Comparison of ENCODE assay signal across 14 cellular contexts in the genomic region with DNA sequence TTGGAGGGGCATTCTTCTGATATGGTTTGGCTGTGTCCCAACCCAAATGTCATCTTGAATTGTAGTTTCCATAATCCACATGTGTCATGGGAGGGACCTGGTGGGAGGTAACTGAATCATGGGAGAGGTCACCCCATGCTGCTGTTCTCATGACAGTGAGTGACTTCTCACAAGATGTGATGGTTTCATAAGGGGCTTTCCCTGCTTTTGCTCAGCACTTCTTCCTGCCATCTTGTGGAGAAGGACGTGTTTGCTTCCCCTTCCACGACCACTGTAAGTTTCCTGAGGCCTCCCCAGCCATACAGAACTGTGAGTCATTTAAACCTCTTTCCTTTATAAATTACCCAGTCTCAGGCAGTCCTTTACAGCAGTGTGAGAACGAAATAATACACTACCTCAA.
A peak's percentile ranks its signal among the peaks of the same experiment; 100 is the strongest.
DNase-seq lines count a peak whose midpoint lies in the region; ATAC-seq lines count a peak whose summit lies in the region.
"Had no signal": no experiment of that assay in that cellular context is flagged by ENCODE, and none has a peak within 500 bp of the region (broad histone marks: within the 10 kb centered on the region; RNA-seq: fewer than 3 reads in every experiment).

No MANE protein-coding gene starts in this region.

- intact Hi-C loops in activated T-helper 2 cell treated with anti-CD3 and anti-CD28 coated beads, Interferon-gamma antibody, Interleukin-2, Interleukin-4, amounts not matched to agents 10 μg/mL and 5 μg/mL and 100 μg/mL, durations not matched to agents 14 hours and 24 hours and 36 hours (cut with micrococcal nuclease) = loop anchor here (10.0 kb wide), 1 partner anchor 225 kb away; no protein-coding TSS in a partner anchor

- DNase-seq in activated CD4-positive, alpha-beta T cell treated with anti-CD3 and anti-CD28 coated beads for 4 hours = peak; percentile 10 to 11
- no peak for DNase-seq in activated CD4-positive, alpha-beta T cell treated with anti-CD3 and anti-CD28 coated beads for 1 hour
- no peak for DNase-seq in activated T-helper 2 cell treated with anti-CD3 and anti-CD28 coated beads, Interferon-gamma antibody, Interleukin-2, Interleukin-4, amounts not matched to agents 10 μg/mL and 5 μg/mL and 100 μg/mL, durations not matched to agents 14 hours and 24 hours and 36 hours (ENCODE audit: low spot score)
- DNase-seq in stimulated activated CD4-positive, alpha-beta T cell treated with anti-CD3 and anti-CD28 coated beads, Interleukin-1b, Interleukin-23, amount 100 ng/mL, for 48 hours = peak; percentile 59
- DNase-seq in AG08395 (ENCODE audit: low spot score) (no peak), HAP-1 (ENCODE audit: low spot score in 2 of 2) (no peak)
- DNase-seq: amniotic stem cell, NCI-H510A treated with DMSO at 0.1 percent for 48 hours, nephron progenitor cell, right cardiac atrium, RPMI8226 had no signal

- no peak overlapping the region for H3K4me3 Mint-ChIP-seq in IgD-negative memory B cell
- H3K4me3 Mint-ChIP-seq in activated T-helper 2 cell treated with anti-CD3 and anti-CD28 coated beads, Interferon-gamma antibody, Interleukin-2, Interleukin-4, amounts not matched to agents 10 μg/mL and 5 μg/mL and 100 μg/mL, durations not matched to agents 14 hours and 24 hours and 36 hours (ENCODE audit: low read depth) = no peak overlapping the region
- H3K4me3 Mint-ChIP-seq: dendritic cell treated with granulocyte-macrophage colony-stimulating factor and Interleukin-4, amounts not matched to agents 40 ng/mL and 50 ng/mL, for 4 days; nephron progenitor cell had no signal

- H3K9me3 ChIP-seq in HAP-1 = no peaks in the 10 kb centered on the region

- in situ Hi-C loops in HAP-1 (cut with MboI; ENCODE audit: low sequenced_read_pairs) = no loop called here

- peaks cover 0 to 2% (median 0%) of the 10 kb centered on the region in 3 donors for H3K9me3 Mint-ChIP-seq in IgD-negative memory B cell
- peaks cover 16% of the 10 kb centered on the region for H3K9me3 Mint-ChIP-seq in activated T-helper 2 cell treated with anti-CD3 and anti-CD28 coated beads, Interferon-gamma antibody, Interleukin-2, Interleukin-4, amounts not matched to agents 10 μg/mL and 5 μg/mL and 100 μg/mL, durations not matched to agents 14 hours and 24 hours and 36 hours

- no peaks in the 10 kb centered on the region for H3K27me3 ChIP-seq in HAP-1 (ENCODE audit: low read depth)

- H3K36me3 ChIP-seq in HAP-1 (replicated peaks) = no peaks in the 10 kb centered on the region

- no peak overlapping the region for H3K4me3 ChIP-seq in HAP-1

- H3K4me1 ChIP-seq in HAP-1 = no peaks in the 10 kb centered on the region

- H3K36me3 Mint-ChIP-seq in IgD-negative memory B cell = no peaks in the 10 kb centered on the region
- H3K36me3 Mint-ChIP-seq in activated T-helper 2 cell treated with anti-CD3 and anti-CD28 coated beads, Interferon-gamma antibody, Interleukin-2, Interleukin-4, amounts not matched to agents 10 μg/mL and 5 μg/mL and 100 μg/mL, durations not matched to agents 14 hours and 24 hours and 36 hours (ENCODE audit: low read depth) = peaks cover 11% of the 10 kb centered on the region

- H3K4me1 Mint-ChIP-seq in IgD-negative memory B cell = peaks cover 0 to 20% (median 7%) of the 10 kb centered on the region in 3 donors
- H3K4me1 Mint-ChIP-seq in activated T-helper 2 cell treated with anti-CD3 and anti-CD28 coated beads, Interferon-gamma antibody, Interleukin-2, Interleukin-4, amounts not matched to agents 10 μg/mL and 5 μg/mL and 100 μg/mL, durations not matched to agents 14 hours and 24 hours and 36 hours (ENCODE audit: low read depth) = peaks cover 35% of the 10 kb centered on the region
- H3K4me1 Mint-ChIP-seq: nephron progenitor cell had no signal

- no peak for ATAC-seq in HG03520 (IDR thresholded peaks at IDR 0.05; ENCODE audit: unreplicated experiment)
- ATAC-seq: right cardiac atrium had no signal

- H3K27ac Mint-ChIP-seq in IgD-negative memory B cell = peak overlapping the region in 2 of 3 donors; percentile 9 to 61
- peak overlapping the region; percentile 67 for H3K27ac Mint-ChIP-seq in activated T-helper 2 cell treated with anti-CD3 and anti-CD28 coated beads, Interferon-gamma antibody, Interleukin-2, Interleukin-4, amounts not matched to agents 10 μg/mL and 5 μg/mL and 100 μg/mL, durations not matched to agents 14 hours and 24 hours and 36 hours
- H3K27ac Mint-ChIP-seq: dendritic cell treated with granulocyte-macrophage colony-stimulating factor and Interleukin-4, amounts not matched to agents 40 ng/mL and 50 ng/mL, for 4 days; nephron progenitor cell had no signal

- H3K27me3 Mint-ChIP-seq in IgD-negative memory B cell = peaks cover 2% of the 10 kb centered on the region
- H3K27me3 Mint-ChIP-seq in activated T-helper 2 cell treated with anti-CD3 and anti-CD28 coated beads, Interferon-gamma antibody, Interleukin-2, Interleukin-4, amounts not matched to agents 10 μg/mL and 5 μg/mL and 100 μg/mL, durations not matched to agents 14 hours and 24 hours and 36 hours (ENCODE audit: low read depth) = no peaks in the 10 kb centered on the region

Comparison
In these comparisons a context has a peak if more than half of its experiments do, and no peak if none do; other contexts are left out.
1. DNase-seq: peak in activated CD4-positive, alpha-beta T cell treated with anti-CD3 and anti-CD28 coated beads for 4 hours (2 of 2) and stimulated activated CD4-positive, alpha-beta T cell treated with anti-CD3 and anti-CD28 coated beads, Interleukin-1b, Interleukin-23, amount 100 ng/mL, for 48 hours (single experiment); none in activated CD4-positive, alpha-beta T cell treated with anti-CD3 and anti-CD28 coated beads for 1 hour (single experiment), activated T-helper 2 cell treated with anti-CD3 and anti-CD28 coated beads, Interferon-gamma antibody, Interleukin-2, Interleukin-4, amounts not matched to agents 10 μg/mL and 5 μg/mL and 100 μg/mL, durations not matched to agents 14 hours and 24 hours and 36 hours (single experiment), AG08395 (single experiment) and HAP-1 (0 of 2).